8 cellular contexts compared by ENCODE assay signal in genomic region chr9:91515074-91515687, GRCh38.
DNase-seq lines count a peak whose midpoint lies in the region; ATAC-seq and TF ChIP-seq lines count a peak whose summit lies in the region.

No MANE protein-coding gene starts in this region.

- intact Hi-C loops in lower lobe of right lung (cut with DNase I): no loop called here

- no peak overlapping the region for H3K27ac Mint-ChIP-seq in activated naive CD8-positive, alpha-beta T cell treated with anti-CD3 and anti-CD28 coated beads, Interleukin-2, amount 50 U/mL, for 24 hours
- no peak overlapping the region for H3K27ac Mint-ChIP-seq in activated naive CD8-positive, alpha-beta T cell treated with anti-CD3 and anti-CD28 coated beads for 36 hours

- H3K4me3 ChIP-seq in astrocyte of the spinal cord (ENCODE audit: low read depth, low read length): no peak overlapping the region
- H3K4me3 ChIP-seq in lower lobe of right lung: no peak overlapping the region

- H3K4me1 Mint-ChIP-seq in activated naive CD8-positive, alpha-beta T cell treated with anti-CD3 and anti-CD28 coated beads, Interleukin-2, amount 50 U/mL, for 24 hours: no peaks in the 10 kb centered on the region
- no peaks in the 10 kb centered on the region for H3K4me1 Mint-ChIP-seq in activated naive CD8-positive, alpha-beta T cell treated with anti-CD3 and anti-CD28 coated beads for 36 hours

- no peaks in the 10 kb centered on the region for H3K36me3 ChIP-seq in lower lobe of right lung

- H3K4me1 ChIP-seq in lower lobe of right lung: no peaks in the 10 kb centered on the region

- TF ChIP-seq CTCF in astrocyte of the spinal cord (IDR thresholded peaks at IDR 0.05; ENCODE audit: low read depth, low read length): no peak
- TF ChIP-seq CTCF in lower lobe of right lung (IDR thresholded peaks at IDR 0.05): no peak

- H3K9me3 ChIP-seq in lower lobe of right lung: no peaks in the 10 kb centered on the region

- H3K4me3 Mint-ChIP-seq in activated naive CD8-positive, alpha-beta T cell treated with anti-CD3 and anti-CD28 coated beads, Interleukin-2, amount 50 U/mL, for 24 hours: no peak overlapping the region
- no peak overlapping the region for H3K4me3 Mint-ChIP-seq in activated naive CD8-positive, alpha-beta T cell treated with anti-CD3 and anti-CD28 coated beads for 36 hours

- DNase-seq in activated naive CD8-positive, alpha-beta T cell treated with anti-CD3 and anti-CD28 coated beads, Interleukin-2, amount 50 U/mL, for 24 hours: peak; percentile 7
- DNase-seq in activated naive CD8-positive, alpha-beta T cell treated with anti-CD3 and anti-CD28 coated beads for 36 hours: no peak
- DNase-seq in astrocyte of the spinal cord (ENCODE audit: low read depth, low spot score): peak; percentile 77
- no peak for DNase-seq in lower lobe of right lung
- no peak for DNase-seq in NCI-H446 (lab: John Stamatoyannopoulos, UW)
- no peak for DNase-seq in HT-29 (ENCODE audit: low spot score)

- peaks cover 1% of the 10 kb centered on the region for H3K36me3 Mint-ChIP-seq in activated naive CD8-positive, alpha-beta T cell treated with anti-CD3 and anti-CD28 coated beads, Interleukin-2, amount 50 U/mL, for 24 hours (ENCODE audit: low read depth)
- peaks cover 2% of the 10 kb centered on the region for H3K36me3 Mint-ChIP-seq in activated naive CD8-positive, alpha-beta T cell treated with anti-CD3 and anti-CD28 coated beads for 36 hours

- H3K9me3 Mint-ChIP-seq in activated naive CD8-positive, alpha-beta T cell treated with anti-CD3 and anti-CD28 coated beads, Interleukin-2, amount 50 U/mL, for 24 hours: peaks cover 4% of the 10 kb centered on the region
- peaks cover 6% of the 10 kb centered on the region for H3K9me3 Mint-ChIP-seq in activated naive CD8-positive, alpha-beta T cell treated with anti-CD3 and anti-CD28 coated beads for 36 hours

- ATAC-seq in activated naive CD8-positive, alpha-beta T cell treated with anti-CD3 and anti-CD28 coated beads, Interleukin-2, amount 50 U/mL, for 24 hours: peak; percentile 80
- peak; percentile 64 for ATAC-seq in HG03342 (IDR thresholded peaks at IDR 0.05; ENCODE audit: unreplicated experiment)
- peak; percentile 27 to 52 for ATAC-seq in lower lobe of right lung
- no peak for ATAC-seq in GM18907 (IDR thresholded peaks at IDR 0.05; ENCODE audit: unreplicated experiment)

- in situ Hi-C loops in astrocyte of the spinal cord (cut with HindIII; ENCODE audit: low sequenced_read_pairs): no loop called here

- H3K27me3 Mint-ChIP-seq in activated naive CD8-positive, alpha-beta T cell treated with anti-CD3 and anti-CD28 coated beads, Interleukin-2, amount 50 U/mL, for 24 hours: peaks cover 29% of the 10 kb centered on the region
- H3K27me3 Mint-ChIP-seq in activated naive CD8-positive, alpha-beta T cell treated with anti-CD3 and anti-CD28 coated beads for 36 hours: peaks cover 36% of the 10 kb centered on the region

- H3K27ac ChIP-seq in lower lobe of right lung: no peak overlapping the region

- H3K27me3 ChIP-seq in lower lobe of right lung (ENCODE audit: low read depth): no peaks in the 10 kb centered on the region

Comparison
In these comparisons a context has a peak if more than half of its experiments do, and no peak if none do; other contexts are left out.
1. DNase-seq: peak in activated naive CD8-positive, alpha-beta T cell treated with anti-CD3 and anti-CD28 coated beads, Interleukin-2, amount 50 U/mL, for 24 hours (single experiment) and astrocyte of the spinal cord (single experiment); none in activated naive CD8-positive, alpha-beta T cell treated with anti-CD3 and anti-CD28 coated beads for 36 hours (single experiment), lower lobe of right lung (single experiment), NCI-H446 (0 of 2) and HT-29 (single experiment).